18 cellular contexts compared by ENCODE assay signal in the genomic region with DNA sequence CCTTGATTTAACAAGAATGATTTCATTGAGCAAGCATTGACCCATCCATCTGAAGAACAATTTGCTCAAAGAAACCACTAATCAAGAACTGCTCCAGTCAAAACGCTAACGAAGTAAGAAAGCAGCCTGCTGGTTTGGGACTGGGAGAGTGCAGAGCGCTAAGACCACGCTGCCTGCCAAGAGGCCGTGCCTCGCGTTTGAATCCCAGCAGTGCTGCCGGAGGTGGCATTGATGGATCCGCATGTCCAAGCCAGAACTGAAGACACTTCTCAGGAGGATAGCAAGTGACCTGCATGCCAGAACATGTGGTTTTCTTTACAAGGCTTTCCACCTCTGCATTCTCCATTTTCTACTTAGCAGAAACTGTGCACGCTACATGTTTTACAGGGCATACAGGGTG.
DNase-seq lines count a peak whose midpoint lies in the region; ATAC-seq and TF ChIP-seq lines count a peak whose summit lies in the region.
"Had no signal": no experiment of that assay in that cellular context is flagged by ENCODE, and none has a peak within 500 bp of the region (broad histone marks: within the 10 kb centered on the region; RNA-seq: fewer than 3 reads in every experiment).

No MANE protein-coding gene starts in this region.

- H3K27ac ChIP-seq in right cardiac atrium (ENCODE audit: low read length) (no peak overlapping the region), right atrium auricular region (no peak overlapping the region), endodermal cell (ENCODE audit: low read depth, low read length) (no peak overlapping the region)
- H3K27ac ChIP-seq: GM23248, HL-60 had no signal

- H3K4me1 ChIP-seq in right cardiac atrium (ENCODE audit: control insufficient read depth, insufficient read depth, low read length) = no peaks in the 10 kb centered on the region
- H3K4me1 ChIP-seq in right atrium auricular region = peaks cover 0 to 7% of the 10 kb centered on the region in 2 donors
- no peaks in the 10 kb centered on the region for H3K4me1 ChIP-seq in endodermal cell (ENCODE audit: control insufficient read depth, insufficient read depth, low read length)
- H3K4me1 ChIP-seq: BE2C had no signal

- no peaks in the 10 kb centered on the region for H3K27me3 Mint-ChIP-seq in endodermal cell (ENCODE audit: insufficient read depth)

- H3K27me3 ChIP-seq in right cardiac atrium (ENCODE audit: control insufficient read depth, insufficient read depth) (no peaks in the 10 kb centered on the region), right atrium auricular region (no peaks in the 10 kb centered on the region), endodermal cell (ENCODE audit: control insufficient read depth, insufficient read depth, low read length, poor library complexity, severe bottlenecking) (no peaks in the 10 kb centered on the region)

- TF ChIP-seq CTCF in right atrium auricular region (IDR thresholded peaks at IDR 0.05) (no peak), endodermal cell (conservative IDR thresholded peaks at IDR 0.05) (no peak)

- no peak for ATAC-seq in right cardiac atrium

- H3K4me1 Mint-ChIP-seq in endodermal cell = no peaks in the 10 kb centered on the region
- H3K4me1 Mint-ChIP-seq: CD4-positive, CD25-positive, alpha-beta regulatory T cell; CD8-positive, alpha-beta memory T cell had no signal

- H3K9ac ChIP-seq in endodermal cell (ENCODE audit: extremely low read depth, low read length, poor library complexity, severe bottlenecking) = no peak overlapping the region
- H3K9ac ChIP-seq: GM23248 had no signal

- H3K9me3 Mint-ChIP-seq in endodermal cell = no peaks in the 10 kb centered on the region

- H3K36me3 ChIP-seq in right atrium auricular region (no peaks in the 10 kb centered on the region), endodermal cell (ENCODE audit: control insufficient read depth, insufficient read depth, low read length) (no peaks in the 10 kb centered on the region)
- H3K36me3 ChIP-seq: BE2C had no signal

- no peaks in the 10 kb centered on the region for H3K36me3 Mint-ChIP-seq in endodermal cell (ENCODE audit: low read depth)
- H3K36me3 Mint-ChIP-seq: CD4-positive, CD25-positive, alpha-beta regulatory T cell; CD8-positive, alpha-beta memory T cell had no signal

- DNase-seq in right cardiac atrium (peak in 2 of 3 donors; percentile 64 to 72), right atrium auricular region (ENCODE audit: low spot score) (no peak), cerebellum (ENCODE audit: low spot score) (peak; percentile 37), mesenteric fat pad (ENCODE audit: low spot score) (peak; percentile 84), HPDE6-E6E7 (ENCODE audit: extremely low spot score) (no peak), endodermal cell (no peak)
- DNase-seq in activated effector memory CD4-positive, alpha-beta T cell treated with anti-CD3 and anti-CD28 coated beads, Interleukin-2, amount 50 U/mL, for 16 hours = no peak
- DNase-seq: ACHN; BE2C; CD4-positive, CD25-positive, alpha-beta regulatory T cell; CD8-positive, alpha-beta memory T cell; COR-L47; DMS 273 treated with DMSO at 0.1 percent for 48 hours; GDM1; GM23248; HCEC 1CT; IMR-90 had no signal

- no peak overlapping the region for H3K4me3 Mint-ChIP-seq in endodermal cell
- H3K4me3 Mint-ChIP-seq: CD4-positive, CD25-positive, alpha-beta regulatory T cell; CD8-positive, alpha-beta memory T cell had no signal

- H3K4me3 ChIP-seq in right cardiac atrium (ENCODE audit: low read length) (no peak overlapping the region), right atrium auricular region (no peak overlapping the region), endodermal cell (ENCODE audit: low read length) (no peak overlapping the region)
- H3K4me3 ChIP-seq: GM23248 had no signal

- intact Hi-C loops in right cardiac atrium (cut with DNase I) = no loop called here

- WGBS in right cardiac atrium = 36% methylated on average over 10 of the region's 10 CpGs
- WGBS in endodermal cell (ENCODE audit: insufficient coverage in 1 of 2, insufficient read length in 1 of 2), 2 experiments = 81 to 85% methylated on average over 8 to 10 of the region's 10 CpGs

- H3K9me3 ChIP-seq in right cardiac atrium (ENCODE audit: control insufficient read depth, low read length) (no peaks in the 10 kb centered on the region), right atrium auricular region (no peaks in the 10 kb centered on the region), endodermal cell (ENCODE audit: control insufficient read depth, low read length) (no peaks in the 10 kb centered on the region)
- H3K9me3 ChIP-seq: BE2C had no signal

- H3K27ac Mint-ChIP-seq in endodermal cell = no peak overlapping the region
- H3K27ac Mint-ChIP-seq: CD4-positive, CD25-positive, alpha-beta regulatory T cell had no signal

Comparison
In these comparisons a context has a peak if more than half of its experiments do, and no peak if none do; other contexts are left out.
1. DNase-seq: peak in right cardiac atrium (2 of 3), cerebellum (single experiment) and mesenteric fat pad (single experiment); none in right atrium auricular region (single experiment), HPDE6-E6E7 (single experiment), endodermal cell (single experiment) and activated effector memory CD4-positive, alpha-beta T cell treated with anti-CD3 and anti-CD28 coated beads, Interleukin-2, amount 50 U/mL, for 16 hours (single experiment).